Comparison of ENCODE assay signal across 26 cellular contexts in the genomic region with DNA sequence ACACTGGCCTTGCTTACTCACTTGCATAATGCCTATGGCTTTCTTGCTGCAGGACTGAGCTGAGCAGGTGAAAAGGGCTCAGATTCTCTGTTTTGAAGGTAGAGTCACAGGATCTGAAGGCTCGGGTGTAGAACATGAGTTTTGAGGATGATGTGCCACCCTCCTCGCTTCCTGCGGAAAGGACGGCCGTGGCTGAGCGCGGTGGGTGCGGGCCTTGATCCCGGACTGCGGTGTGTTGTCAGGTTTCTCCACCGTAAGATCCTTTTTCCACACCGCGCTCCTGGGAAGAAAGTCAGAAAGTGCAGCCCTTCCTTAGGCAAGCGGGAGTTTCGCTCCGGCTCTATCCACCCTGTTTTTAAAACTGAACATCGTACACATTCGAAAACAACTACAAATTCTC. TPM values are rescaled to one million over a fixed set of nuclear protein-coding genes. Genes with fewer than 3 reads are reported as not detected.
DNase-seq lines count a peak whose midpoint lies in the region; ATAC-seq and TF ChIP-seq lines count a peak whose summit lies in the region.
"Had no signal": no experiment of that assay in that cellular context is flagged by ENCODE, and none has a peak within 500 bp of the region (broad histone marks: within the 10 kb centered on the region; RNA-seq: fewer than 3 reads in every experiment).

No MANE protein-coding gene starts in this region.

- H3K9me3 Mint-ChIP-seq in WTC11 (no peaks in the 10 kb centered on the region), nephron (no peaks in the 10 kb centered on the region)
- H3K9me3 Mint-ChIP-seq in activated CD4-positive, alpha-beta T cell treated with anti-CD3 and anti-CD28 coated beads, Interleukin-2, amount 10 ng/mL, durations not matched to agents 7 days and 5 days, result peaks cover 15% of the 10 kb centered on the region
- H3K9me3 Mint-ChIP-seq: activated naive CD4-positive, alpha-beta T cell treated with anti-CD3 and anti-CD28 coated beads, Interleukin-2, amount 50 U/mL, for 24 hours had no signal

- peak; percentile 57 for ATAC-seq in WTC11
- ATAC-seq: HCT116, left colon, sciatic nerve had no signal

- H3K27ac Mint-ChIP-seq in WTC11 (peak overlapping the region; percentile 95), nephron (no peak overlapping the region)
- H3K27ac Mint-ChIP-seq in activated CD4-positive, alpha-beta T cell treated with anti-CD3 and anti-CD28 coated beads, Interleukin-2, amount 10 ng/mL, durations not matched to agents 7 days and 5 days, result no peak overlapping the region
- H3K27ac Mint-ChIP-seq: activated naive CD4-positive, alpha-beta T cell treated with anti-CD3 and anti-CD28 coated beads, Interleukin-2, amount 50 U/mL, for 24 hours had no signal

- peak overlapping the region; percentile 55 for H3K4me3 Mint-ChIP-seq in WTC11
- H3K4me3 Mint-ChIP-seq in nephron, result peak overlapping the region; percentile 27 to 45 (median 42)
- no peak overlapping the region for H3K4me3 Mint-ChIP-seq in activated CD4-positive, alpha-beta T cell treated with anti-CD3 and anti-CD28 coated beads, Interleukin-2, amount 10 ng/mL, durations not matched to agents 7 days and 5 days
- H3K4me3 Mint-ChIP-seq: activated naive CD4-positive, alpha-beta T cell treated with anti-CD3 and anti-CD28 coated beads, Interleukin-2, amount 50 U/mL, for 24 hours had no signal

- H3K36me3 Mint-ChIP-seq in WTC11, result no peaks in the 10 kb centered on the region
- no peaks in the 10 kb centered on the region for H3K36me3 Mint-ChIP-seq in nephron (ENCODE audit: low read depth)
- H3K36me3 Mint-ChIP-seq in activated CD4-positive, alpha-beta T cell treated with anti-CD3 and anti-CD28 coated beads, Interleukin-2, amount 10 ng/mL, durations not matched to agents 7 days and 5 days (ENCODE audit: low read depth), result no peaks in the 10 kb centered on the region
- H3K36me3 Mint-ChIP-seq: activated naive CD4-positive, alpha-beta T cell treated with anti-CD3 and anti-CD28 coated beads, Interleukin-2, amount 50 U/mL, for 24 hours; IgD-negative memory B cell had no signal

- POLR2A ChIA-PET in WTC11 (lab: Charles Lee), result interaction anchor here (0.5 to 1.7 kb wide), 8 partner anchors 8 to 806 kb away, joined by 3 to 14 read pairs (median 6); partner anchors contain the start of gene ZFP42
- POLR2A ChIA-PET in activated CD4-positive, alpha-beta T cell treated with anti-CD3 and anti-CD28 coated beads, Interleukin-2, amount 10 ng/mL, durations not matched to agents 7 days and 5 days (lab: Charles Lee), result no interaction called here

- DNase-seq in WTC11 (ENCODE audit: low spot score) (peak; percentile 44), NCI-H510A treated with DMSO at 0.1 percent for 48 hours (lab: John Stamatoyannopoulos, UW) (no peak), inferior parietal cortex (ENCODE audit: extremely low spot score) (no peak)
- DNase-seq in stimulated activated CD4-positive, alpha-beta T cell treated with anti-CD3 and anti-CD28 coated beads, Interleukin-1b, Interleukin-23, amount 100 ng/mL, for 48 hours, result no peak
- no peak for DNase-seq in activated CD4-positive, alpha-beta T cell treated with anti-CD3 and anti-CD28 coated beads, Interleukin-2, amount 10 ng/mL, durations not matched to agents 7 days and 5 days
- DNase-seq: activated CD4-positive, alpha-beta T cell treated with anti-CD3 and anti-CD28 coated beads for 48 hours; DMS153; effector CD4-positive, alpha-beta T cell; left colon; mammary epithelial cell; NCI-H1694; NCI-H446; SIG-M5; stimulated activated CD4-positive, alpha-beta T cell treated with anti-CD3 and anti-CD28 coated beads, Interleukin-4, amount 100 ng/mL, for 24 hours; SW 1271; T-helper 9 cell; tibial artery had no signal

- H3K4me1 Mint-ChIP-seq in WTC11 (peaks cover 50% of the 10 kb centered on the region), nephron (peaks cover 5% of the 10 kb centered on the region)
- no peaks in the 10 kb centered on the region for H3K4me1 Mint-ChIP-seq in activated CD4-positive, alpha-beta T cell treated with anti-CD3 and anti-CD28 coated beads, Interleukin-2, amount 10 ng/mL, durations not matched to agents 7 days and 5 days
- H3K4me1 Mint-ChIP-seq: activated naive CD4-positive, alpha-beta T cell treated with anti-CD3 and anti-CD28 coated beads, Interleukin-2, amount 50 U/mL, for 24 hours; IgD-negative memory B cell had no signal

- peak overlapping the region; percentile 14 for H3K4me3 ChIP-seq in iPS-11a (ENCODE audit: low read depth, low read length)
- H3K4me3 ChIP-seq: BLaER1 treated with 17β-estradiol and CSF1 and Interleukin-3, amounts not matched to agents 10 nM and 100 nM; prostate gland; tibial artery had no signal

- CTCF ChIA-PET in WTC11 (lab: Charles Lee), result interaction anchor here (1.3 to 2.0 kb wide), 4 partner anchors 14 to 103 kb away, joined by 4 to 6 read pairs (median 5); no protein-coding TSS in a partner anchor
- CTCF ChIA-PET in activated CD4-positive, alpha-beta T cell treated with anti-CD3 and anti-CD28 coated beads, Interleukin-2, amount 10 ng/mL, durations not matched to agents 7 days and 5 days (lab: Charles Lee), result no interaction called here

- H3K27me3 Mint-ChIP-seq in WTC11 (ENCODE audit: low read depth) (no peaks in the 10 kb centered on the region), nephron (ENCODE audit: low read depth) (peaks cover 37% of the 10 kb centered on the region)
- peaks cover 5% of the 10 kb centered on the region for H3K27me3 Mint-ChIP-seq in activated CD4-positive, alpha-beta T cell treated with anti-CD3 and anti-CD28 coated beads, Interleukin-2, amount 10 ng/mL, durations not matched to agents 7 days and 5 days
- H3K27me3 Mint-ChIP-seq: IgD-negative memory B cell had no signal

- no peak for TF ChIP-seq CTCF in WTC11 (IDR thresholded peaks at IDR 0.05)
- TF ChIP-seq CTCF in nephron (IDR thresholded peaks at IDR 0.05; ENCODE audit: unreplicated experiment in 3 of 3), result no peak

TF ChIP-seq in WTC11, 78 proteins besides CTCF, POLR2A, EP300 and RAD21:
- TF ChIP-seq ARID4B (CRISPR knock-in tag; IDR thresholded peaks at IDR 0.05; ENCODE audit: borderline replicate concordance), result no peak
- no peak for TF ChIP-seq OVOL2 (CRISPR knock-in tag; IDR thresholded peaks at IDR 0.05; ENCODE audit: borderline replicate concordance)
- TF ChIP-seq, protein P1, sequence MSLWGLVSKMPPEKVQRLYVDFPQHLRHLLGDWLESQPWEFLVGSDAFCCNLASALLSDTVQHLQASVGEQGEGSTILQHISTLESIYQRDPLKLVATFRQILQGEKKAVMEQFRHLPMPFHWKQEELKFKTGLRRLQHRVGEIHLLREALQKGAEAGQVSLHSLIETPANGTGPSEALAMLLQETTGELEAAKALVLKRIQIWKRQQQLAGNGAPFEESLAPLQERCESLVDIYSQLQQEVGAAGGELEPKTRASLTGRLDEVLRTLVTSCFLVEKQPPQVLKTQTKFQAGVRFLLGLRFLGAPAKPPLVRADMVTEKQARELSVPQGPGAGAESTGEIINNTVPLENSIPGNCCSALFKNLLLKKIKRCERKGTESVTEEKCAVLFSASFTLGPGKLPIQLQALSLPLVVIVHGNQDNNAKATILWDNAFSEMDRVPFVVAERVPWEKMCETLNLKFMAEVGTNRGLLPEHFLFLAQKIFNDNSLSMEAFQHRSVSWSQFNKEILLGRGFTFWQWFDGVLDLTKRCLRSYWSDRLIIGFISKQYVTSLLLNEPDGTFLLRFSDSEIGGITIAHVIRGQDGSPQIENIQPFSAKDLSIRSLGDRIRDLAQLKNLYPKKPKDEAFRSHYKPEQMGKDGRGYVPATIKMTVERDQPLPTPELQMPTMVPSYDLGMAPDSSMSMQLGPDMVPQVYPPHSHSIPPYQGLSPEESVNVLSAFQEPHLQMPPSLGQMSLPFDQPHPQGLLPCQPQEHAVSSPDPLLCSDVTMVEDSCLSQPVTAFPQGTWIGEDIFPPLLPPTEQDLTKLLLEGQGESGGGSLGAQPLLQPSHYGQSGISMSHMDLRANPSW (CRISPR knock-in tag; conservative IDR thresholded peaks at IDR 0.05; ENCODE audit: low read depth), result no peak
- no peak for TF ChIP-seq CREB1 (CRISPR knock-in tag; IDR thresholded peaks at IDR 0.05)
- TF ChIP-seq KAT7 (CRISPR knock-in tag; IDR thresholded peaks at IDR 0.05; ENCODE audit: borderline replicate concordance), result no peak

RNA-seq across cellular contexts. Expression of gene ZFP42, which starts 36.2 kb away (rescaled TPM):
- 120 to 128 TPM (median 122 TPM) in 3 replicates for total RNA-seq in WTC11 (2021)
- total RNA-seq in activated CD4-positive, alpha-beta T cell treated with anti-CD3 and anti-CD28 coated beads, Interleukin-2, amount 10 ng/mL, durations not matched to agents 7 days and 5 days, result not detected
- total RNA-seq: activated CD8-positive, alpha-beta memory T cell treated with anti-CD3 and anti-CD28 coated beads for 36 hours; left colon; mammary epithelial cell; sciatic nerve had no signal

Comparison
In these comparisons a context has a peak if more than half of its experiments do, and no peak if none do; other contexts are left out.
1. RNA of gene ZFP42, which starts 36.2 kb away (total RNA-seq): 120 to 128 TPM in WTC11; not detected in activated CD4-positive, alpha-beta T cell treated with anti-CD3 and anti-CD28 coated beads, Interleukin-2, amount 10 ng/mL, durations not matched to agents 7 days and 5 days; every median in the first group is over 100 times any median in the second.